In the genomic region with DNA sequence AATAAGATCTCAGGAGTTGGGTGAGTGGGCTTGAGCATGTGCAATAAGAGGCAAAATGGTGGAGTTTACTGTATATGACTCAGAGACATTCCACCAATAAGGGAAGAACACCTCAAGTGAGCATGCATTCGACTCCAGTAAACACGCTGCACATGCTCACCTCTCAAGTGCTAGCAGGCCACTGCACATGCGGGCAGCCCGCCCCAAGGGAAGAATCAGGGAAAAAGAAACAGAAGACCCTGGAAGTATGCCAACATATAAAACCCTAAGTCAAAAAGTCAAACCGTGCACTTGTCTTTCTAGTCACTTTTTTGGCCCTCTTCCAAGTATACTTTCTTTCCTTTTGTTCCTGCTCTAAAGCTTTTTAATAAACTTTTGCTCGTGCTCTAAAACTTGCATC, we compare ENCODE assay signal across 25 cellular contexts.
"Had no signal": no experiment of that assay in that cellular context is flagged by ENCODE, and none has a peak within 500 bp of the region (broad histone marks: within the 10 kb centered on the region; RNA-seq: fewer than 3 reads in every experiment).

No MANE protein-coding gene starts in this region.

- H3K4me1 ChIP-seq: breast epithelium, SJSA1 had no signal

- H3K4me3 ChIP-seq: adrenal gland, breast epithelium, PC-9, SJSA1 had no signal

- H3K9me3 ChIP-seq: adrenal gland, SJSA1 had no signal

- H3K36me3 ChIP-seq: adrenal gland, breast epithelium, SJSA1 had no signal

- DNase-seq: activated CD4-positive, alpha-beta T cell treated with anti-CD3 and anti-CD28 coated beads for 48 hours; activated CD4-positive, alpha-beta T cell treated with anti-CD3 and anti-CD28 coated beads, Interleukin-2, amount 50 U/mL, for 4 hours; activated CD4-positive, CD25-positive, alpha-beta regulatory T cell treated with anti-CD3 and anti-CD28 coated beads, Interleukin-2, amount 50 U/mL, for 72 hours; activated CD8-positive, alpha-beta memory T cell treated with anti-CD3 and anti-CD28 coated beads, Interleukin-2, amount 50 U/mL, for 48 hours; activated CD8-positive, alpha-beta T cell treated with anti-CD3 and anti-CD28 coated beads, Interleukin-2, amount 10 ng/mL, durations not matched to agents 7 days and 5 days; activated naive CD4-positive, alpha-beta T cell treated with anti-CD3 and anti-CD28 coated beads, Interleukin-2, amount 50 U/mL, for 16 hours; activated naive CD8-positive, alpha-beta T cell treated with anti-CD3 and anti-CD28 coated beads, Interleukin-2, amount 10 ng/mL, durations not matched to agents 7 days and 5 days; activated T-cell treated with anti-CD3 and anti-CD28 coated beads, Interleukin-2, amount 50 U/mL, for 1 hour; adrenal gland; anterior cingulate cortex; caudate nucleus; KG1; NCI-H1092; NCI-H1417; NCI-H1930; NCI-H345; NCI-H510A treated with DMSO at 0.1 percent for 48 hours; PC-9; Right ventricle myocardium superior; T-helper 17 cell; T-helper 9 cell had no signal

- H3K27ac ChIP-seq: adrenal gland, breast epithelium, PC-9, RWPE1, SJSA1 had no signal

- ATAC-seq: activated CD8-positive, alpha-beta T cell treated with anti-CD3 and anti-CD28 coated beads, Interleukin-2, amount 10 ng/mL, durations not matched to agents 7 days and 5 days; T-helper 17 cell; WTC11 had no signal

- H3K27me3 ChIP-seq: adrenal gland, breast epithelium had no signal
